Comparison of ENCODE assay signal across 9 cellular contexts in the genomic region with DNA sequence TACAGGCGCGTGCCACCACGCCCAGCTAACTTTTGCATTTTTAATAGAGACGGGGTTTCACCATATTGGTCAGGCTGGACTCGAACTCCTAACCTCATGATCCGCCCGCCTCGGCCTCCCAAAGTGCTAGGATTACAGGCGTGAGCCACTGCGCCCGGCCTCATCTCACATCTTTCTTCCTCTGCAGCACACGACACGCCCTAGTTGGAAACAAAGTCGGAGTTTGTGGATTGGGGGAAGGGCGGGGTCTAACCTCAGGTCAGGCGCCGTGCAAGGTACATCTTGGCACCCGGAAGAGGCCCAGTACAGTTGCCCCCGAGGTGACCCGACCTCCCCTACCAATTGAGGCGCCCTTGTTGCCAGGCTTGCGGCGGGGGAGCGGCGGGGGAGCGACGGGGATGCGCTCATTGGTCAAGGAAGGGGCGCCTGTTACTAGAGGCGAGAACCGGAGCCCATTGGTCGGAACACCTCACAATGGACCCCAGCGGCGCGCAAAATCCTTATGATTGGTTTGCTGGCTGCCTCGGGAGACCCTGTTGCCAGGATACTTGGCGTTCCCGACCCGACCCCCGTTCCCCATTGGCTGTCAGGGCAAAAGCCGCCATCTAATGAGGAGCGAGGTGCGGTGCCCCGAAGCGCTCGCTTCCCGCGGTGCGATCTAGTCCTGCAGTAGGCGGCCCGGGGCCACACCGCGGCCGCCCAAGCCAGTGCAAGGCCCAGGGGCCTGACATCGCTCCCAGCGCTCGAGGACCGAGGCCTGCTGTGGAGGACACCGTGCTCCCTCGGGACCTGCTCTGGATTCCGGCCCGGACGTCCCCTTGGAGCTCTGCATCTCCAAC. TPM values are rescaled to one million over a fixed set of nuclear protein-coding genes. Genes with fewer than 3 reads are reported as not detected.
A peak's percentile ranks its signal among the peaks of the same experiment; 100 is the strongest.
DNase-seq lines count a peak whose midpoint lies in the region; ATAC-seq, FAIRE-seq and TF ChIP-seq lines count a peak whose summit lies in the region.
"Had no signal": no experiment of that assay in that cellular context is flagged by ENCODE, and none has a peak within 500 bp of the region (broad histone marks: within the 10 kb centered on the region; RNA-seq: fewer than 3 reads in every experiment).

Gene REC8, plus strand, starts transcription at position 659 of the 839 bp plus-strand sequence. CDS start 473 bp downstream, outside the sequence.

- peak; percentile 60 for ATAC-seq in HG02973 (IDR thresholded peaks at IDR 0.05; ENCODE audit: unreplicated experiment)
- ATAC-seq in gastroesophageal sphincter: peak; percentile 86

- TF ChIP-seq CTCF in gastroesophageal sphincter (IDR thresholded peaks at IDR 0.05): no peak

- peaks cover 0 to 21% (median 3%) of the 10 kb centered on the region in 3 donors for H3K4me1 ChIP-seq in gastroesophageal sphincter

- peak; percentile 94 for FAIRE-seq in GM18507 (lab: Jason Lieb, UNC)

- no peak for TF ChIP-seq EP300 in gastroesophageal sphincter (IDR thresholded peaks at IDR 0.05)

- peak within 1 kb of the TSS; percentile 2 to 47 for H3K4me3 ChIP-seq in gastroesophageal sphincter
- H3K4me3 ChIP-seq: SK-N-MC had no signal

- no peaks in the 10 kb centered on the region for H3K27me3 ChIP-seq in gastroesophageal sphincter

- no peaks in the 10 kb centered on the region for H3K9me3 ChIP-seq in gastroesophageal sphincter

- H3K27ac ChIP-seq in gastroesophageal sphincter (peak within 1 kb of the TSS in 3 of 4 donors; percentile 60 to 72 (median 63)), temporal lobe (ENCODE audit: low read depth, low read length) (peak within 1 kb of the TSS; percentile 56)
- H3K27ac ChIP-seq: SK-N-MC had no signal

- H3K36me3 ChIP-seq in gastroesophageal sphincter: peaks cover 0 to 37% of the 10 kb centered on the region in 2 donors

- peak in 1 of 2 donors; percentile 37 for TF ChIP-seq POLR2A in gastroesophageal sphincter (IDR thresholded peaks at IDR 0.05)

- WGBS in gastroesophageal sphincter (ENCODE audit: low coverage in 1 of 2), 2 donors: 29% methylated on average over 23 of the region's 63 CpGs; no CpG with 5 or more reads in 1 of the 2 donors

- DNase-seq in GM18507 (ENCODE audit: extremely low spot score, insufficient read length, low read depth) (peak; percentile 91), NCI-H774 (lab: John Stamatoyannopoulos, UW) (peak; percentile 98), non-pigmented ciliary epithelial cell (ENCODE audit: low read depth) (peak; percentile 89), SIG-M5 treated with dmso at 0.1 percent for 504 hours (lab: John Stamatoyannopoulos, UW; ENCODE audit: unreplicated experiment) (no peak)
- DNase-seq in activated effector memory CD4-positive, alpha-beta T cell treated with anti-CD3 and anti-CD28 coated beads, Interleukin-2, amount 50 U/mL, for 16 hours: peak; percentile 88

RNA-seq across cellular contexts. Expression of gene REC8, which starts in this region (rescaled TPM):
- 1 to 10 TPM; 1.6 to 8.2 (median 6.8) TPM for total RNA-seq in gastroesophageal sphincter
- 15.2 TPM for total RNA-seq in temporal lobe
